In genomic region chr19:41877490-41877876, GRCh38 we compare ENCODE assay signal across 11 cellular contexts. TPM values are rescaled to one million over a fixed set of nuclear protein-coding genes. Genes with fewer than 3 reads are reported as not detected.
DNase-seq lines count a peak whose midpoint lies in the region; ATAC-seq lines count a peak whose summit lies in the region.
"Had no signal": no experiment of that assay in that cellular context is flagged by ENCODE, and none has a peak within 500 bp of the region (broad histone marks: within the 10 kb centered on the region; RNA-seq: fewer than 3 reads in every experiment).

No MANE protein-coding gene starts in this region.

- intact Hi-C loops in activated CD4-positive, alpha-beta T cell treated with anti-CD3 and anti-CD28 coated beads, Interleukin-2, amount 10 ng/mL, durations not matched to agents 24 days and 14 days (cut with micrococcal nuclease): no loop called here

- H3K27me3 Mint-ChIP-seq in activated CD4-positive, alpha-beta T cell treated with anti-CD3 and anti-CD28 coated beads, Interleukin-2, amount 10 ng/mL, durations not matched to agents 24 days and 14 days: no peaks in the 10 kb centered on the region
- no peaks in the 10 kb centered on the region for H3K27me3 Mint-ChIP-seq in activated naive CD8-positive, alpha-beta T cell treated with anti-CD3 and anti-CD28 coated beads, Interleukin-2, amount 10 ng/mL, durations not matched to agents 7 days and 5 days
- no peaks in the 10 kb centered on the region for H3K27me3 Mint-ChIP-seq in stimulated activated naive B cell treated with anti-CD40 and anti-IgM and Interleukin-4, amounts not matched to agents 10 μg/mL and 1 μg/mL and 100 μg/mL, for 72 hours

- peak overlapping the region; percentile 80 for H3K27ac Mint-ChIP-seq in activated CD4-positive, alpha-beta T cell treated with anti-CD3 and anti-CD28 coated beads, Interleukin-2, amount 10 ng/mL, durations not matched to agents 24 days and 14 days
- peak overlapping the region; percentile 98 for H3K27ac Mint-ChIP-seq in activated naive CD8-positive, alpha-beta T cell treated with anti-CD3 and anti-CD28 coated beads, Interleukin-2, amount 10 ng/mL, durations not matched to agents 7 days and 5 days
- peak overlapping the region; percentile 98 for H3K27ac Mint-ChIP-seq in stimulated activated naive B cell treated with anti-CD40 and anti-IgM and Interleukin-4, amounts not matched to agents 10 μg/mL and 1 μg/mL and 100 μg/mL, for 72 hours

- ATAC-seq in activated naive CD8-positive, alpha-beta T cell treated with anti-CD3 and anti-CD28 coated beads, Interleukin-2, amount 10 ng/mL, durations not matched to agents 7 days and 5 days (ENCODE audit: low read depth): no peak
- peak; percentile 61 to 62 for ATAC-seq in stimulated activated naive B cell treated with anti-CD40 and anti-IgM and Interleukin-4, amounts not matched to agents 10 μg/mL and 1 μg/mL and 100 μg/mL, for 72 hours (replicated peaks)
- no peak for ATAC-seq in GM21360 (IDR thresholded peaks at IDR 0.05; ENCODE audit: unreplicated experiment)
- no peak for ATAC-seq in GM21825 (IDR thresholded peaks at IDR 0.05; ENCODE audit: unreplicated experiment)

- H3K4me3 Mint-ChIP-seq in activated CD4-positive, alpha-beta T cell treated with anti-CD3 and anti-CD28 coated beads, Interleukin-2, amount 10 ng/mL, durations not matched to agents 24 days and 14 days: peak overlapping the region; percentile 37
- H3K4me3 Mint-ChIP-seq in activated naive CD8-positive, alpha-beta T cell treated with anti-CD3 and anti-CD28 coated beads, Interleukin-2, amount 10 ng/mL, durations not matched to agents 7 days and 5 days: peak overlapping the region; percentile 76
- peak overlapping the region; percentile 94 to 100 for H3K4me3 Mint-ChIP-seq in stimulated activated naive B cell treated with anti-CD40 and anti-IgM and Interleukin-4, amounts not matched to agents 10 μg/mL and 1 μg/mL and 100 μg/mL, for 72 hours

- POLR2A ChIA-PET in activated naive CD8-positive, alpha-beta T cell treated with anti-CD3 and anti-CD28 coated beads, Interleukin-2, amount 10 ng/mL, durations not matched to agents 7 days and 5 days (lab: Charles Lee): interaction anchor here (0.8 to 9.6 kb wide), 6 partner anchors 10 to 80 kb away, joined by 3 to 314 read pairs (median 5); partner anchors contain the start of genes ARHGEF1 and RPS19

- H3K36me3 Mint-ChIP-seq in activated CD4-positive, alpha-beta T cell treated with anti-CD3 and anti-CD28 coated beads, Interleukin-2, amount 10 ng/mL, durations not matched to agents 24 days and 14 days (ENCODE audit: low read depth): peaks cover 7% of the 10 kb centered on the region
- H3K36me3 Mint-ChIP-seq in activated naive CD8-positive, alpha-beta T cell treated with anti-CD3 and anti-CD28 coated beads, Interleukin-2, amount 10 ng/mL, durations not matched to agents 7 days and 5 days: peaks cover 3% of the 10 kb centered on the region
- peaks cover 44 to 55% of the 10 kb centered on the region in 2 donors for H3K36me3 Mint-ChIP-seq in stimulated activated naive B cell treated with anti-CD40 and anti-IgM and Interleukin-4, amounts not matched to agents 10 μg/mL and 1 μg/mL and 100 μg/mL, for 72 hours

- H3K9me3 Mint-ChIP-seq in activated CD4-positive, alpha-beta T cell treated with anti-CD3 and anti-CD28 coated beads, Interleukin-2, amount 10 ng/mL, durations not matched to agents 24 days and 14 days: no peaks in the 10 kb centered on the region
- no peaks in the 10 kb centered on the region for H3K9me3 Mint-ChIP-seq in activated naive CD8-positive, alpha-beta T cell treated with anti-CD3 and anti-CD28 coated beads, Interleukin-2, amount 10 ng/mL, durations not matched to agents 7 days and 5 days
- no peaks in the 10 kb centered on the region for H3K9me3 Mint-ChIP-seq in stimulated activated naive B cell treated with anti-CD40 and anti-IgM and Interleukin-4, amounts not matched to agents 10 μg/mL and 1 μg/mL and 100 μg/mL, for 72 hours

- H3K4me1 Mint-ChIP-seq in activated CD4-positive, alpha-beta T cell treated with anti-CD3 and anti-CD28 coated beads, Interleukin-2, amount 10 ng/mL, durations not matched to agents 24 days and 14 days: peaks cover 51% of the 10 kb centered on the region
- peaks cover 60% of the 10 kb centered on the region for H3K4me1 Mint-ChIP-seq in activated naive CD8-positive, alpha-beta T cell treated with anti-CD3 and anti-CD28 coated beads, Interleukin-2, amount 10 ng/mL, durations not matched to agents 7 days and 5 days
- H3K4me1 Mint-ChIP-seq in stimulated activated naive B cell treated with anti-CD40 and anti-IgM and Interleukin-4, amounts not matched to agents 10 μg/mL and 1 μg/mL and 100 μg/mL, for 72 hours: peaks cover 40 to 76% of the 10 kb centered on the region in 2 donors

- DNase-seq in activated CD4-positive, alpha-beta T cell treated with anti-CD3 and anti-CD28 coated beads, Interleukin-2, amount 10 ng/mL, durations not matched to agents 24 days and 14 days: no peak
- no peak for DNase-seq in activated CD4-positive, alpha-beta T cell treated with anti-CD3 and anti-CD28 coated beads, Interleukin-2, amount 50 U/mL, for 1 hour
- DNase-seq in MV-4-11 (lab: John Stamatoyannopoulos, UW) (peak; percentile 80), NCI-H82 (lab: John Stamatoyannopoulos, UW) (no peak)
- DNase-seq in activated naive CD8-positive, alpha-beta T cell treated with anti-CD3 and anti-CD28 coated beads, Interleukin-2, amount 10 ng/mL, durations not matched to agents 7 days and 5 days: no peak
- peak; percentile 60 for DNase-seq in stimulated activated naive B cell treated with anti-CD40 and anti-IgM and Interleukin-4, amounts not matched to agents 10 μg/mL and 1 μg/mL and 100 μg/mL, for 72 hours
- DNase-seq: effector CD8-positive, alpha-beta T cell; IMR-90 had no signal

RNA-seq across cellular contexts. Expression of gene CD79A, which starts 0.4 kb away (rescaled TPM):
- 2.6 and 2.7 TPM in 2 replicates for total RNA-seq in activated CD4-positive, alpha-beta T cell treated with anti-CD3 and anti-CD28 coated beads, Interleukin-2, amount 10 ng/mL, durations not matched to agents 24 days and 14 days
- 10 to 100 TPM; 28.0 to 29.8 TPM for total RNA-seq in activated naive CD8-positive, alpha-beta T cell treated with anti-CD3 and anti-CD28 coated beads, Interleukin-2, amount 10 ng/mL, durations not matched to agents 7 days and 5 days
- total RNA-seq: IMR-90 had no signal

RNA-seq across cellular contexts. Expression of gene ARHGEF1, which starts 5.5 kb away (rescaled TPM):
- total RNA-seq in activated CD4-positive, alpha-beta T cell treated with anti-CD3 and anti-CD28 coated beads, Interleukin-2, amount 10 ng/mL, durations not matched to agents 24 days and 14 days: 365 and 378 TPM in 2 replicates
- total RNA-seq in activated naive CD8-positive, alpha-beta T cell treated with anti-CD3 and anti-CD28 coated beads, Interleukin-2, amount 10 ng/mL, durations not matched to agents 7 days and 5 days: 100 to 1,000 TPM; 807 to 824 TPM

RNA-seq across cellular contexts. Expression of gene RPS19, which starts 17.4 kb away (rescaled TPM):
- total RNA-seq in activated CD4-positive, alpha-beta T cell treated with anti-CD3 and anti-CD28 coated beads, Interleukin-2, amount 10 ng/mL, durations not matched to agents 24 days and 14 days: 2,909 and 2,931 TPM in 2 replicates
- 1,000 to 10,000 TPM; 3,237 to 3,326 TPM for total RNA-seq in activated naive CD8-positive, alpha-beta T cell treated with anti-CD3 and anti-CD28 coated beads, Interleukin-2, amount 10 ng/mL, durations not matched to agents 7 days and 5 days

RNA-seq across cellular contexts. Expression of gene DMRTC2, which starts 32.6 kb away (rescaled TPM):
- total RNA-seq in activated CD4-positive, alpha-beta T cell treated with anti-CD3 and anti-CD28 coated beads, Interleukin-2, amount 10 ng/mL, durations not matched to agents 24 days and 14 days: not detected in 2 replicates
- total RNA-seq in activated naive CD8-positive, alpha-beta T cell treated with anti-CD3 and anti-CD28 coated beads, Interleukin-2, amount 10 ng/mL, durations not matched to agents 7 days and 5 days: not detected
- total RNA-seq: IMR-90, renal cortical epithelial cell had no signal

RNA-seq across cellular contexts. Expression of gene LYPD4, which starts 33.0 kb away (rescaled TPM):
- not detected in 2 replicates for total RNA-seq in activated CD4-positive, alpha-beta T cell treated with anti-CD3 and anti-CD28 coated beads, Interleukin-2, amount 10 ng/mL, durations not matched to agents 24 days and 14 days
- total RNA-seq in activated naive CD8-positive, alpha-beta T cell treated with anti-CD3 and anti-CD28 coated beads, Interleukin-2, amount 10 ng/mL, durations not matched to agents 7 days and 5 days: not detected
- total RNA-seq: IMR-90, renal cortical epithelial cell had no signal

Comparison
In these comparisons a context has a peak if more than half of its experiments do, and no peak if none do; other contexts are left out.
1. DNase-seq: peak in MV-4-11 (single experiment) and stimulated activated naive B cell treated with anti-CD40 and anti-IgM and Interleukin-4, amounts not matched to agents 10 μg/mL and 1 μg/mL and 100 μg/mL, for 72 hours (single experiment); none in activated CD4-positive, alpha-beta T cell treated with anti-CD3 and anti-CD28 coated beads, Interleukin-2, amount 10 ng/mL, durations not matched to agents 24 days and 14 days (single experiment), activated CD4-positive, alpha-beta T cell treated with anti-CD3 and anti-CD28 coated beads, Interleukin-2, amount 50 U/mL, for 1 hour (single experiment), activated naive CD8-positive, alpha-beta T cell treated with anti-CD3 and anti-CD28 coated beads, Interleukin-2, amount 10 ng/mL, durations not matched to agents 7 days and 5 days (single experiment) and NCI-H82 (single experiment).
2. H3K4me3 Mint-ChIP-seq: peak in every context shown above with its lines; median percentile 97 in stimulated activated naive B cell treated with anti-CD40 and anti-IgM and Interleukin-4, amounts not matched to agents 10 μg/mL and 1 μg/mL and 100 μg/mL, for 72 hours; 76 in activated naive CD8-positive, alpha-beta T cell treated with anti-CD3 and anti-CD28 coated beads, Interleukin-2, amount 10 ng/mL, durations not matched to agents 7 days and 5 days; 37 in activated CD4-positive, alpha-beta T cell treated with anti-CD3 and anti-CD28 coated beads, Interleukin-2, amount 10 ng/mL, durations not matched to agents 24 days and 14 days.
3. ATAC-seq: peak in stimulated activated naive B cell treated with anti-CD40 and anti-IgM and Interleukin-4, amounts not matched to agents 10 μg/mL and 1 μg/mL and 100 μg/mL, for 72 hours (2 of 2); none in activated naive CD8-positive, alpha-beta T cell treated with anti-CD3 and anti-CD28 coated beads, Interleukin-2, amount 10 ng/mL, durations not matched to agents 7 days and 5 days (single experiment), GM21360 (single experiment) and GM21825 (single experiment).
4. Peak in every context shown above with its lines, with median percentiles within 50 percentile points of each other: H3K27ac Mint-ChIP-seq.